In genomic region chr2:100513650-100514049, GRCh38 we compare ENCODE assay signal across 1 cellular context.
TF ChIP-seq lines count a peak whose summit lies in the region.

No MANE protein-coding gene starts in this region.

TF ChIP-seq in HepG2, 621 proteins besides CTCF, POLR2A, EP300 and RAD21 (continued from another document):
- TF ChIP-seq NFE2 (CRISPR knock-in tag; IDR thresholded peaks at IDR 0.05) (0 out of 2 replicates have a peak, but pooled peaks have one; percentile 43), RELA (CRISPR knock-in tag; IDR thresholded peaks at IDR 0.05) (no peak), SUZ12 (IDR thresholded peaks at IDR 0.05; ENCODE audit: low read depth, low read length) (no peak)
